ENCODE assay signal across 1 cellular context in genomic region chr3:197355713-197356112, GRCh38.
TF ChIP-seq lines count a peak whose summit lies in the region.

No MANE protein-coding gene starts in this region.

TF ChIP-seq in IMR-90, 13 proteins besides CTCF, POLR2A, EP300 and RAD21:
- TF ChIP-seq CEBPB (IDR thresholded peaks at IDR 0.05; ENCODE audit: low read depth, low read length) (no peak), SMC3 (IDR thresholded peaks at IDR 0.05; ENCODE audit: low read depth, low read length) (no peak), NFE2L2 (IDR thresholded peaks at IDR 0.05; ENCODE audit: low read depth, low read length) (no peak), RFX5 (IDR thresholded peaks at IDR 0.05; ENCODE audit: low read depth, low read length) (no peak), RCOR1 (IDR thresholded peaks at IDR 0.05; ENCODE audit: insufficient replicate concordance, low read length) (no peak), CHD1 (IDR thresholded peaks at IDR 0.05; ENCODE audit: low read depth, low read length) (no peak), MAFK (IDR thresholded peaks at IDR 0.05; ENCODE audit: low read depth, low read length) (no peak), USF2 (IDR thresholded peaks at IDR 0.05; ENCODE audit: low read depth, low read length) (no peak), MXI1 (IDR thresholded peaks at IDR 0.05; ENCODE audit: borderline replicate concordance, low read depth, low read length) (no peak), FOS (IDR thresholded peaks at IDR 0.05; ENCODE audit: low read depth, low read length) (no peak), ELK1 (IDR thresholded peaks at IDR 0.05; ENCODE audit: borderline replicate concordance, low read depth, low read length) (no peak), MAZ (IDR thresholded peaks at IDR 0.05; ENCODE audit: borderline replicate concordance, low read depth, low read length) (no peak)
